Comparison of ENCODE assay signal across 21 cellular contexts in the genomic region with DNA sequence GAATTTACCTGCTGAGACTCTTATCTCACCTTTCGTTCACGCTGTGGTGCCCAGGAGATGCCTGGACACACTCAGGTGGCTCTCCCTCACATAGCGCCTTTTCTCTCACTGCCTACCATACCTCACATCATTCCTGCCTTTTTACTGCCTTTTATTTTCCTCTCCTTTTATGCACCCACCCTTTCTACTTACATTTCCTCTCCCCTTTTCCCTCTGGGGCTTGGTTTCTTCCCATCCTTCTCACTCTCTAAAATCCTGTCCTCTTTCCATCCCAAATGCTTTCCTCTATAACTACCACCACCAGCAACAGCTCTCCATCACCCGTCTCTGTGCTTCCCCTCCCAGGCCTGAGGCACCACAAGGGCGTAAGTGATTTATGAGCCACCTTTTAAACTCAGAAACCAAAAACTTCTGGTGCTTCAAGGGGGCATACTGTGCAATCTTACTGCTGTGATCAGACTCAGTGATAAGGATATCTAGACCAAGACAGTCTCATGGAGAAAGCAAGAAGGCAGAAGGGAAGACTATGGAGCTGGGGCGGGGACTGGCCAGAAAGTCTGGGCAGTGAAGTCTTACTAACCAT.
"Had no signal": no experiment of that assay in that cellular context is flagged by ENCODE, and none has a peak within 500 bp of the region (broad histone marks: within the 10 kb centered on the region; RNA-seq: fewer than 3 reads in every experiment).

No MANE protein-coding gene starts in this region.

- H3K9me3 ChIP-seq: esophagus squamous epithelium, heart left ventricle, pancreas, thyroid gland had no signal

- DNase-seq: activated CD4-positive, alpha-beta memory T cell treated with anti-CD3 and anti-CD28 coated beads, Interleukin-2, amount 10 ng/mL, durations not matched to agents 7 days and 5 days; activated CD4-positive, alpha-beta T cell treated with anti-CD3 and anti-CD28 coated beads, Interleukin-2, amount 10 ng/mL, durations not matched to agents 24 days and 14 days; activated effector memory CD4-positive, alpha-beta T cell treated with Interleukin-2 at 50 U/mL for 16 hours; activated naive CD4-positive, alpha-beta T cell treated with anti-CD3 and anti-CD28 coated beads, Interleukin-2, amount 10 ng/mL, durations not matched to agents 7 days and 5 days; activated T-cell treated with anti-CD3 and anti-CD28 coated beads, Interleukin-2, amount 50 U/mL, for 72 hours; amygdala; endodermal cell; esophagus squamous epithelium; heart left ventricle; left colon; natural killer cell; pancreas; right cardiac atrium; stimulated activated CD4-positive, alpha-beta T cell treated with anti-CD3 and anti-CD28 coated beads, Interleukin-12 subunit alpha, Interleukin-12 subunit beta, amount 100 ng/mL, for 4 hours; stimulated activated CD4-positive, alpha-beta T cell treated with anti-CD3 and anti-CD28 coated beads, Interleukin-4, amount 100 ng/mL, for 4 hours; stimulated activated naive CD8-positive, alpha-beta T cell treated with anti-CD3 and anti-CD28 coated beads, Interleukin-15, Interleukin-2, amounts not matched to agents 100 U/mL and 50 U/mL, for 24 hours; substantia nigra; thyroid gland had no signal

- H3K4me3 ChIP-seq: coronary artery, esophagus squamous epithelium, heart left ventricle, lung, pancreas, thyroid gland had no signal

- H3K27ac ChIP-seq: coronary artery, esophagus squamous epithelium, heart left ventricle, pancreas, thyroid gland, VCaP had no signal

- H3K36me3 ChIP-seq: esophagus squamous epithelium, heart left ventricle, pancreas, thyroid gland had no signal
